In genomic region chr10:44400553-44400952, GRCh38 we compare ENCODE assay signal across 26 cellular contexts. TPM values are rescaled to one million over a fixed set of nuclear protein-coding genes. Genes with fewer than 3 reads are reported as not detected.
A peak's percentile ranks its signal among the peaks of the same experiment; 100 is the strongest.
DNase-seq lines count a peak whose midpoint lies in the region; ATAC-seq, FAIRE-seq and TF ChIP-seq lines count a peak whose summit lies in the region.
"Had no signal": no experiment of that assay in that cellular context is flagged by ENCODE, and none has a peak within 500 bp of the region (broad histone marks: within the 10 kb centered on the region; RNA-seq: fewer than 3 reads in every experiment).

No MANE protein-coding gene starts in this region.

- peaks cover 4% of the 10 kb centered on the region for H3K36me3 Mint-ChIP-seq in nephron (ENCODE audit: low read depth)
- H3K36me3 Mint-ChIP-seq: CD4-positive, alpha-beta memory T cell had no signal

- no peak for TF ChIP-seq POLR2A in H1 (IDR thresholded peaks at IDR 0.05; ENCODE audit: control extremely low read depth in 1 of 2, low read depth in 2 of 2, low read length in 2 of 2)

- FAIRE-seq in H1 (lab: Jason Lieb, UNC) = peak; percentile 88
- FAIRE-seq: GM12878, HTR-8/SVneo had no signal

- intact Hi-C loops in sciatic nerve (cut with DNase I) = no loop called here

- H3K4me2 ChIP-seq in H1 (ENCODE audit: insufficient read depth in 1 of 2, low read depth in 2 of 2, low read length in 2 of 2) = peak overlapping the region; percentile 51 to 69
- H3K4me2 ChIP-seq: KMS-11, PC-9 had no signal

- H2AK5ac ChIP-seq in H1 (ENCODE audit: low read depth, low read length) = no peak overlapping the region

- H3K36me3 ChIP-seq in HUES48 (ENCODE audit: control insufficient read depth, insufficient read depth, low read length) (no peaks in the 10 kb centered on the region), H1 (ENCODE audit: control insufficient read depth in 2 of 4, insufficient read depth in 4 of 4, low read length in 3 of 4) (no peaks in the 10 kb centered on the region)
- H3K36me3 ChIP-seq: HAP-1, SJSA1 had no signal

- no peak overlapping the region for H3K4me3 Mint-ChIP-seq in nephron
- H3K4me3 Mint-ChIP-seq: CD4-positive, alpha-beta memory T cell; HFFc6; IgD-negative memory B cell had no signal

- H3K4me1 Mint-ChIP-seq in nephron = peaks cover 30% of the 10 kb centered on the region
- H3K4me1 Mint-ChIP-seq: CD4-positive, alpha-beta memory T cell; IgD-negative memory B cell had no signal

- TF ChIP-seq RAD21 in H1 (IDR thresholded peaks at IDR 0.05 in 1 of 2, conservative IDR thresholded peaks at IDR 0.05 in 1 of 2; ENCODE audit: low read depth in 2 of 2, low read length in 2 of 2) = no peak

- peak in 1 of 2 experiments; percentile 55; a peak in 1 of 3 replicates for TF ChIP-seq EP300 in H1 (IDR thresholded peaks at IDR 0.05; ENCODE audit: borderline replicate concordance in 1 of 2, low read depth in 2 of 2, low read length in 2 of 2)

- peaks cover 51% of the 10 kb centered on the region for H3K27me3 Mint-ChIP-seq in nephron (ENCODE audit: low read depth)
- H3K27me3 Mint-ChIP-seq: IgD-negative memory B cell had no signal

- POLR2A ChIA-PET in H1 (lab: Charles Lee; ENCODE audit: partially characterized antibody) = interaction anchor here (1.4 kb wide), 1 partner anchor 15 kb away, joined by 3 read pairs; no protein-coding TSS in a partner anchor

- no peak overlapping the region for H2AFZ ChIP-seq in H1 (ENCODE audit: low read length)
- H2AFZ ChIP-seq: PC-9 had no signal

- H3K9me3 Mint-ChIP-seq in nephron = peaks cover 6% of the 10 kb centered on the region
- H3K9me3 Mint-ChIP-seq: HFFc6, IgD-negative memory B cell had no signal

- no peak overlapping the region for H4K5ac ChIP-seq in H1 (ENCODE audit: insufficient read length, low read depth, low read length)

- H2BK5ac ChIP-seq in H1 (ENCODE audit: low read depth, low read length) = peak overlapping the region; percentile 98

- H3K14ac ChIP-seq in H1 (ENCODE audit: insufficient read length) = no peak overlapping the region

- no peak for ATAC-seq in GM19328 (IDR thresholded peaks at IDR 0.05; ENCODE audit: unreplicated experiment)
- ATAC-seq in HG02623 (IDR thresholded peaks at IDR 0.05; ENCODE audit: unreplicated experiment) = no peak
- ATAC-seq in sciatic nerve = no peak
- ATAC-seq: GM12878 had no signal

- H3K9me3 ChIP-seq in HUES48 (ENCODE audit: control insufficient read depth, insufficient read depth, low read length) (no peaks in the 10 kb centered on the region), H1 (ENCODE audit: insufficient read depth in 2 of 2, low read depth in 1 of 2, low read length in 1 of 2) (no peaks in the 10 kb centered on the region; a peak in 1 of 4 replicates)
- H3K9me3 ChIP-seq: HAP-1, SJSA1 had no signal

- H3K79me2 ChIP-seq in H1 (ENCODE audit: control insufficient read depth in 1 of 2, insufficient read depth in 2 of 2, low read length in 2 of 2) = no peaks in the 10 kb centered on the region

- H2BK20ac ChIP-seq in H1 (ENCODE audit: low read length) = peak overlapping the region; percentile 98; the same call in 1 of the 2 replicates

- no peak overlapping the region; the same call in 1 of the 2 replicates for H2BK12ac ChIP-seq in H1 (ENCODE audit: low read depth, low read length)

- H3K27ac ChIP-seq in HUES48 (ENCODE audit: low read depth, low read length) (peak overlapping the region; percentile 75), H1 (ENCODE audit: low read depth, low read length) (no peak overlapping the region)
- H3K27ac ChIP-seq: KMS-11, PC-9, SJSA1 had no signal

- no peak for DNase-seq in H1 (ENCODE audit: low read depth in 1 of 2, low spot score in 2 of 2)
- no peak for DNase-seq in NCI-H1436 (lab: John Stamatoyannopoulos, UW)
- no peak for DNase-seq in sciatic nerve (ENCODE audit: low spot score)
- DNase-seq: C1 segment of cervical spinal cord; CD4-positive, alpha-beta memory T cell; COR-L47; DMS53; GDM1; HFFc6; NCI-H1092; NCI-H1436 treated with DMSO at 0.1 percent for 48 hours; NCI-H187 treated with DMSO at 0.1 percent for 48 hours; NCI-H524; NCI-H748 treated with DMSO at 0.1 percent for 48 hours; PC-9; Right ventricle myocardium superior had no signal

- H4K20me1 ChIP-seq in H1 (replicated peaks in 1 of 2; ENCODE audit: control insufficient read depth in 1 of 2, insufficient read depth in 2 of 2, low read length in 2 of 2) = no peaks in the 10 kb centered on the region

- no peak overlapping the region for H3K56ac ChIP-seq in H1 (replicated peaks; ENCODE audit: insufficient read length, low read depth, low read length)

- H3K4me3 ChIP-seq in HUES48 (ENCODE audit: low read depth, low read length) = peak overlapping the region; percentile 28
- peak overlapping the region in 3 of 4 experiments; percentile 2 to 49 (median 10); a peak in 3 of 8 replicates for H3K4me3 ChIP-seq in H1 (ENCODE audit: extremely low read depth in 1 of 4, insufficient read depth in 2 of 4, low read depth in 3 of 4, low read length in 4 of 4)
- H3K4me3 ChIP-seq: GM12878, HAP-1, PC-9, SJSA1 had no signal

- H4K8ac ChIP-seq in H1 (ENCODE audit: extremely low read depth, insufficient read depth, low read length) = no peak overlapping the region

- peak overlapping the region in 2 of 3 experiments; percentile 20 to 21 for H3K27ac Mint-ChIP-seq in nephron
- H3K27ac Mint-ChIP-seq: CD4-positive, alpha-beta memory T cell; HFFc6; IgD-negative memory B cell had no signal

- peak overlapping the region; percentile 96; the same call in 1 of the 2 replicates for H3K18ac ChIP-seq in H1 (ENCODE audit: extremely low read depth, low read length)

- H3K27me3 ChIP-seq in HUES48 (ENCODE audit: control insufficient read depth, insufficient read depth, low read length) (peaks cover 18% of the 10 kb centered on the region; the same call in 1 of the 2 replicates), H1 (replicated peaks in 1 of 4; ENCODE audit: control insufficient read depth in 3 of 4, extremely low read depth in 1 of 4, insufficient read depth in 3 of 4, low read length in 3 of 4) (peaks cover 0 to 2% (median 0%) of the 10 kb centered on the region in 4 experiments; a peak in 1 of 7 replicates)
- H3K27me3 ChIP-seq: SJSA1 had no signal

- H2BK120ac ChIP-seq in H1 (replicated peaks; ENCODE audit: low read depth, low read length) = no peak overlapping the region

- no peak for TF ChIP-seq CTCF in H1 (IDR thresholded peaks at IDR 0.05; ENCODE audit: control extremely low read depth in 1 of 3, insufficient read depth in 1 of 3, low read depth in 1 of 3, low read length in 3 of 3)
- no peak for TF ChIP-seq CTCF in nephron (IDR thresholded peaks at IDR 0.05; ENCODE audit: unreplicated experiment in 3 of 3)

- H3K4me1 ChIP-seq in HUES48 (ENCODE audit: control insufficient read depth, insufficient read depth, low read length) (peaks cover 55% of the 10 kb centered on the region), H1 (replicated peaks in 1 of 4; ENCODE audit: control insufficient read depth in 3 of 4, insufficient read depth in 4 of 4, low read length in 3 of 4) (peaks cover 7 to 25% (median 24%) of the 10 kb centered on the region in 4 experiments)
- H3K4me1 ChIP-seq: HAP-1, SJSA1 had no signal

- H3K9ac ChIP-seq in HUES48 (ENCODE audit: low read depth, low read length) = no peak overlapping the region
- H3K9ac ChIP-seq in H1 (replicated peaks in 1 of 4; ENCODE audit: extremely low read depth in 1 of 4, low read depth in 3 of 4, low read length in 3 of 4) = no peak overlapping the region
- H3K9ac ChIP-seq: KMS-11 had no signal

- H3K4ac ChIP-seq in H1 (replicated peaks; ENCODE audit: insufficient read length, low read depth, low read length) = no peak overlapping the region

- H2BK15ac ChIP-seq in H1 (ENCODE audit: low read length) = no peak overlapping the region

- H3K23ac ChIP-seq in H1 (ENCODE audit: insufficient read length) = no peak overlapping the region

- CTCF ChIA-PET in H1 (lab: Charles Lee; ENCODE audit: partially characterized antibody) = interaction anchor here (0.7 to 2.1 kb wide), 12 partner anchors 11 to 705 kb away, joined by 3 to 9 read pairs (median 4); no protein-coding TSS in a partner anchor

- no peaks in the 10 kb centered on the region for H3K79me1 ChIP-seq in H1 (ENCODE audit: low read depth, low read length)

- WGBS in H1 (ENCODE audit: extremely low coverage in 1 of 2, insufficient coverage in 1 of 2, insufficient read length in 1 of 2, insufficient replicate concordance in 2 of 2, low coverage in 1 of 2, low lambda C conversion rate in 2 of 2, missing lambda C conversion rate in 1 of 2), 2 experiments = 4% methylated on average over 4 of the region's 4 CpGs; no CpG with 5 or more reads in 1 of the 2 experiments

- peak overlapping the region; percentile 88 for H4K91ac ChIP-seq in H1 (replicated peaks; ENCODE audit: insufficient read length, low read length)

- no peaks in the 10 kb centered on the region for H3K23me2 ChIP-seq in H1 (ENCODE audit: low read depth, low read length)

RNA-seq across cellular contexts. Expression of gene CXCL12, which starts 15.7 kb away (rescaled TPM):
- 48.0 and 51.4 TPM in 2 replicates for total RNA-seq in H1 (2021; fragmentation: NEBNext Ultra II Directional; extraction: Animal tissue kit (Norgen Biotek cat#: 25700))
- polyA plus RNA-seq in H1 (2011; rRNA removed) = 53.8 and 79.9 TPM in 2 replicates
- polyA plus RNA-seq in H1 (2011; cell fraction: cytosol; rRNA removed) = 46.6 TPM
- polyA plus RNA-seq in H1 (2011; cell fraction: nucleus; rRNA removed) = 67.1 TPM
- polyA plus RNA-seq in H1 (2012, experiment 1 of 2) = 33.5 to 42.8 TPM (median 37.2 TPM) in 4 replicates
- polyA plus RNA-seq in H1 (2012, experiment 2 of 2) = 30.6 TPM
- polyA plus RNA-seq in H1 (2013, experiment 1 of 2) = 68.4 TPM
- 78.8 TPM for polyA plus RNA-seq in H1 (2013, experiment 2 of 2)
- 21.6 and 32.5 TPM in 2 replicates for polyA minus RNA-seq in H1 (2011; rRNA and poly(A)+ RNA removed)
- 25.7 TPM for polyA minus RNA-seq in H1 (2011; cell fraction: cytosol; rRNA and poly(A)+ RNA removed)
- polyA minus RNA-seq in H1 (2011; cell fraction: nucleus; rRNA and poly(A)+ RNA removed) = 36.3 TPM
- 394 TPM for total RNA-seq in sciatic nerve
- total RNA-seq: CD4-positive, alpha-beta memory T cell; PC-9; SJSA1 had no signal
- polyA plus RNA-seq: CD4-positive, alpha-beta memory T cell; IgD-negative memory B cell had no signal
